ENCODE assay signal across 1 cellular context in genomic region chr11:116772443-116773202, GRCh38.
A peak's percentile ranks its signal among the peaks of the same experiment; 100 is the strongest.
TF ChIP-seq lines count a peak whose summit lies in the region.

BUD13 (minus strand) TSS chr11:116772987; CDS start chr11:116772964, 23 bp downstream.

TF ChIP-seq in GM12878, 131 proteins besides CTCF, POLR2A, EP300 and RAD21 (continued from another document and continues in another):
- TF ChIP-seq, protein P1, sequence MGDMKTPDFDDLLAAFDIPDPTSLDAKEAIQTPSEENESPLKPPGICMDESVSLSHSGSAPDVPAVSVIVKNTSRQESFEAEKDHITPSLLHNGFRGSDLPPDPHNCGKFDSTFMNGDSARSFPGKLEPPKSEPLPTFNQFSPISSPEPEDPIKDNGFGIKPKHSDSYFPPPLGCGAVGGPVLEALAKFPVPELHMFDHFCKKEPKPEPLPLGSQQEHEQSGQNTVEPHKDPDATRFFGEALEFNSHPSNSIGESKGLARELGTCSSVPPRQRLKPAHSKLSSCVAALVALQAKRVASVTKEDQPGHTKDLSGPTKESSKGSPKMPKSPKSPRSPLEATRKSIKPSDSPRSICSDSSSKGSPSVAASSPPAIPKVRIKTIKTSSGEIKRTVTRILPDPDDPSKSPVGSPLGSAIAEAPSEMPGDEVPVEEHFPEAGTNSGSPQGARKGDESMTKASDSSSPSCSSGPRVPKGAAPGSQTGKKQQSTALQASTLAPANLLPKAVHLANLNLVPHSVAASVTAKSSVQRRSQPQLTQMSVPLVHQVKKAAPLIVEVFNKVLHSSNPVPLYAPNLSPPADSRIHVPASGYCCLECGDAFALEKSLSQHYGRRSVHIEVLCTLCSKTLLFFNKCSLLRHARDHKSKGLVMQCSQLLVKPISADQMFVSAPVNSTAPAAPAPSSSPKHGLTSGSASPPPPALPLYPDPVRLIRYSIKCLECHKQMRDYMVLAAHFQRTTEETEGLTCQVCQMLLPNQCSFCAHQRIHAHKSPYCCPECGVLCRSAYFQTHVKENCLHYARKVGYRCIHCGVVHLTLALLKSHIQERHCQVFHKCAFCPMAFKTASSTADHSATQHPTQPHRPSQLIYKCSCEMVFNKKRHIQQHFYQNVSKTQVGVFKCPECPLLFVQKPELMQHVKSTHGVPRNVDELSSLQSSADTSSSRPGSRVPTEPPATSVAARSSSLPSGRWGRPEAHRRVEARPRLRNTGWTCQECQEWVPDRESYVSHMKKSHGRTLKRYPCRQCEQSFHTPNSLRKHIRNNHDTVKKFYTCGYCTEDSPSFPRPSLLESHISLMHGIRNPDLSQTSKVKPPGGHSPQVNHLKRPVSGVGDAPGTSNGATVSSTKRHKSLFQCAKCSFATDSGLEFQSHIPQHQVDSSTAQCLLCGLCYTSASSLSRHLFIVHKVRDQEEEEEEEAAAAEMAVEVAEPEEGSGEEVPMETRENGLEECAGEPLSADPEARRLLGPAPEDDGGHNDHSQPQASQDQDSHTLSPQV (IDR thresholded peaks at IDR 0.05) = no peak
- TF ChIP-seq E4F1 (IDR thresholded peaks at IDR 0.05; ENCODE audit: borderline replicate concordance, partially characterized antibody) (peak; percentile 49), TAF1 (IDR thresholded peaks at IDR 0.05; ENCODE audit: borderline replicate concordance, low read depth, low read length) (peak; percentile 79), NFYA (IDR thresholded peaks at IDR 0.05; ENCODE audit: borderline replicate concordance, low read depth, low read length) (no peak), BRCA1 (IDR thresholded peaks at IDR 0.05; ENCODE audit: low read depth, low read length) (no peak), YY1 (IDR thresholded peaks at IDR 0.05; ENCODE audit: low read depth, low read length) (peak; percentile 97), KAT2A (conservative IDR thresholded peaks at IDR 0.05; ENCODE audit: control insufficient read depth, low read depth, low read length) (no peak), STAT3 (IDR thresholded peaks at IDR 0.05; ENCODE audit: low read depth, low read length) (no peak), SMAD1 (IDR thresholded peaks at IDR 0.05; ENCODE audit: low read depth, partially characterized antibody) (no peak), CBFB (IDR thresholded peaks at IDR 0.05; ENCODE audit: low read depth) (peak; percentile 67), ZNF274 (IDR thresholded peaks at IDR 0.05; ENCODE audit: insufficient read depth, insufficient read length) (no peak), ZBED1 (IDR thresholded peaks at IDR 0.05; ENCODE audit: borderline replicate concordance) (no peak), LARP7 (IDR thresholded peaks at IDR 0.05) (peak; percentile 86), EED (IDR thresholded peaks at IDR 0.05; ENCODE audit: low read depth) (peak; percentile 37; the same call in 1 of the 2 replicates), JUND (IDR thresholded peaks at IDR 0.05; ENCODE audit: low read depth, low read length) (no peak), ZSCAN29 (IDR thresholded peaks at IDR 0.05) (no peak), MYC (IDR thresholded peaks at IDR 0.05; ENCODE audit: insufficient read depth, insufficient read length, insufficient replicate concordance, low read length, severe bottlenecking) (no peak), BCL3 (IDR thresholded peaks at IDR 0.05; ENCODE audit: borderline replicate concordance, insufficient read depth, low read depth, low read length, poor library complexity, severe bottlenecking) (peak; percentile 53), WRNIP1 (IDR thresholded peaks at IDR 0.05; ENCODE audit: borderline replicate concordance, low read depth, low read length) (no peak), MXI1 (IDR thresholded peaks at IDR 0.05; ENCODE audit: low read depth, low read length) (no peak), YBX1 (IDR thresholded peaks at IDR 0.05) (no peak), CHD4 (IDR thresholded peaks at IDR 0.05) (no peak), ESRRA (IDR thresholded peaks at IDR 0.05; ENCODE audit: low read length) (no peak), NR2C1 (IDR thresholded peaks at IDR 0.05) (peak; percentile 62), ZBTB11 (CRISPR knock-in tag; IDR thresholded peaks at IDR 0.05) (no peak), IKZF1 (conservative IDR thresholded peaks at IDR 0.05) (peak; percentile 87), GATAD2B (conservative IDR thresholded peaks at IDR 0.05; ENCODE audit: low read depth) (peak; percentile 89), SIN3A (IDR thresholded peaks at IDR 0.05; ENCODE audit: low read depth, low read length) (peak; percentile 80), NRF1 (conservative IDR thresholded peaks at IDR 0.05; ENCODE audit: low read depth, low read length) (no peak), ATF7 (IDR thresholded peaks at IDR 0.05; ENCODE audit: low read depth) (peak; percentile 39; the same call in 1 of the 2 replicates), ZZZ3 (IDR thresholded peaks at IDR 0.05; ENCODE audit: control insufficient read depth, insufficient read length, low read depth) (no peak), MYB (IDR thresholded peaks at IDR 0.05; ENCODE audit: borderline replicate concordance, low read depth, low read length) (0 out of 2 replicates have a peak, but pooled peaks have one; percentile 27), CBX5 (IDR thresholded peaks at IDR 0.05; ENCODE audit: low read depth) (no peak; the same call in 1 of the 2 replicates), MEF2A (IDR thresholded peaks at IDR 0.05; ENCODE audit: insufficient read depth, low read depth, low read length) (no peak), ASH2L (IDR thresholded peaks at IDR 0.05; ENCODE audit: borderline replicate concordance, low read depth) (peak; percentile 96; the same call in 1 of the 2 replicates), RBBP5 (conservative IDR thresholded peaks at IDR 0.05) (peak; percentile 88; the same call in 1 of the 2 replicates), CHD2 (IDR thresholded peaks at IDR 0.05; ENCODE audit: borderline replicate concordance, low read depth, low read length) (peak; percentile 81)
- TF ChIP-seq, protein P2, sequence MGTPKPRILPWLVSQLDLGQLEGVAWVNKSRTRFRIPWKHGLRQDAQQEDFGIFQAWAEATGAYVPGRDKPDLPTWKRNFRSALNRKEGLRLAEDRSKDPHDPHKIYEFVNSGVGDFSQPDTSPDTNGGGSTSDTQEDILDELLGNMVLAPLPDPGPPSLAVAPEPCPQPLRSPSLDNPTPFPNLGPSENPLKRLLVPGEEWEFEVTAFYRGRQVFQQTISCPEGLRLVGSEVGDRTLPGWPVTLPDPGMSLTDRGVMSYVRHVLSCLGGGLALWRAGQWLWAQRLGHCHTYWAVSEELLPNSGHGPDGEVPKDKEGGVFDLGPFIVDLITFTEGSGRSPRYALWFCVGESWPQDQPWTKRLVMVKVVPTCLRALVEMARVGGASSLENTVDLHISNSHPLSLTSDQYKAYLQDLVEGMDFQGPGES (IDR thresholded peaks at IDR 0.05) = no peak
- TF ChIP-seq, protein P3, sequence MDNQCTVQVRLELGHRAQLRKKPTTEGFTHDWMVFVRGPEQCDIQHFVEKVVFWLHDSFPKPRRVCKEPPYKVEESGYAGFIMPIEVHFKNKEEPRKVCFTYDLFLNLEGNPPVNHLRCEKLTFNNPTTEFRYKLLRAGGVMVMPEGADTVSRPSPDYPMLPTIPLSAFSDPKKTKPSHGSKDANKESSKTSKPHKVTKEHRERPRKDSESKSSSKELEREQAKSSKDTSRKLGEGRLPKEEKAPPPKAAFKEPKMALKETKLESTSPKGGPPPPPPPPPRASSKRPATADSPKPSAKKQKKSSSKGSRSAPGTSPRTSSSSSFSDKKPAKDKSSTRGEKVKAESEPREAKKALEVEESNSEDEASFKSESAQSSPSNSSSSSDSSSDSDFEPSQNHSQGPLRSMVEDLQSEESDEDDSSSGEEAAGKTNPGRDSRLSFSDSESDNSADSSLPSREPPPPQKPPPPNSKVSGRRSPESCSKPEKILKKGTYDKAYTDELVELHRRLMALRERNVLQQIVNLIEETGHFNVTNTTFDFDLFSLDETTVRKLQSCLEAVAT (IDR thresholded peaks at IDR 0.05) = peak; percentile 58; the same call in 1 of the 2 replicates
- TF ChIP-seq, protein P4, sequence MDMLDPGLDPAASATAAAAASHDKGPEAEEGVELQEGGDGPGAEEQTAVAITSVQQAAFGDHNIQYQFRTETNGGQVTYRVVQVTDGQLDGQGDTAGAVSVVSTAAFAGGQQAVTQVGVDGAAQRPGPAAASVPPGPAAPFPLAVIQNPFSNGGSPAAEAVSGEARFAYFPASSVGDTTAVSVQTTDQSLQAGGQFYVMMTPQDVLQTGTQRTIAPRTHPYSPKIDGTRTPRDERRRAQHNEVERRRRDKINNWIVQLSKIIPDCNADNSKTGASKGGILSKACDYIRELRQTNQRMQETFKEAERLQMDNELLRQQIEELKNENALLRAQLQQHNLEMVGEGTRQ (IDR thresholded peaks at IDR 0.05; ENCODE audit: borderline replicate concordance, low read depth, low read length) = no peak
- TF ChIP-seq, protein P5, sequence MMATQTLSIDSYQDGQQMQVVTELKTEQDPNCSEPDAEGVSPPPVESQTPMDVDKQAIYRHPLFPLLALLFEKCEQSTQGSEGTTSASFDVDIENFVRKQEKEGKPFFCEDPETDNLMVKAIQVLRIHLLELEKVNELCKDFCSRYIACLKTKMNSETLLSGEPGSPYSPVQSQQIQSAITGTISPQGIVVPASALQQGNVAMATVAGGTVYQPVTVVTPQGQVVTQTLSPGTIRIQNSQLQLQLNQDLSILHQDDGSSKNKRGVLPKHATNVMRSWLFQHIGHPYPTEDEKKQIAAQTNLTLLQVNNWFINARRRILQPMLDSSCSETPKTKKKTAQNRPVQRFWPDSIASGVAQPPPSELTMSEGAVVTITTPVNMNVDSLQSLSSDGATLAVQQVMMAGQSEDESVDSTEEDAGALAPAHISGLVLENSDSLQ (IDR thresholded peaks at IDR 0.05) = peak; percentile 37; the same call in 1 of the 2 replicates
- TF ChIP-seq, protein P6, sequence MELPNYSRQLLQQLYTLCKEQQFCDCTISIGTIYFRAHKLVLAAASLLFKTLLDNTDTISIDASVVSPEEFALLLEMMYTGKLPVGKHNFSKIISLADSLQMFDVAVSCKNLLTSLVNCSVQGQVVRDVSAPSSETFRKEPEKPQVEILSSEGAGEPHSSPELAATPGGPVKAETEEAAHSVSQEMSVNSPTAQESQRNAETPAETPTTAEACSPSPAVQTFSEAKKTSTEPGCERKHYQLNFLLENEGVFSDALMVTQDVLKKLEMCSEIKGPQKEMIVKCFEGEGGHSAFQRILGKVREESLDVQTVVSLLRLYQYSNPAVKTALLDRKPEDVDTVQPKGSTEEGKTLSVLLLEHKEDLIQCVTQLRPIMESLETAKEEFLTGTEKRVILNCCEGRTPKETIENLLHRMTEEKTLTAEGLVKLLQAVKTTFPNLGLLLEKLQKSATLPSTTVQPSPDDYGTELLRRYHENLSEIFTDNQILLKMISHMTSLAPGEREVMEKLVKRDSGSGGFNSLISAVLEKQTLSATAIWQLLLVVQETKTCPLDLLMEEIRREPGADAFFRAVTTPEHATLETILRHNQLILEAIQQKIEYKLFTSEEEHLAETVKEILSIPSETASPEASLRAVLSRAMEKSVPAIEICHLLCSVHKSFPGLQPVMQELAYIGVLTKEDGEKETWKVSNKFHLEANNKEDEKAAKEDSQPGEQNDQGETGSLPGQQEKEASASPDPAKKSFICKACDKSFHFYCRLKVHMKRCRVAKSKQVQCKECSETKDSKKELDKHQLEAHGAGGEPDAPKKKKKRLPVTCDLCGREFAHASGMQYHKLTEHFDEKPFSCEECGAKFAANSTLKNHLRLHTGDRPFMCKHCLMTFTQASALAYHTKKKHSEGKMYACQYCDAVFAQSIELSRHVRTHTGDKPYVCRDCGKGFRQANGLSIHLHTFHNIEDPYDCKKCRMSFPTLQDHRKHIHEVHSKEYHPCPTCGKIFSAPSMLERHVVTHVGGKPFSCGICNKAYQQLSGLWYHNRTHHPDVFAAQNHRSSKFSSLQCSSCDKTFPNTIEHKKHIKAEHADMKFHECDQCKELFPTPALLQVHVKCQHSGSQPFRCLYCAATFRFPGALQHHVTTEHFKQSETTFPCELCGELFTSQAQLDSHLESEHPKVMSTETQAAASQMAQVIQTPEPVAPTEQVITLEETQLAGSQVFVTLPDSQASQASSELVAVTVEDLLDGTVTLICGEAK (IDR thresholded peaks at IDR 0.05; ENCODE audit: borderline replicate concordance) = peak; percentile 36; the same call in 1 of the 2 replicates
